Comparison of ENCODE assay signal across 1 cellular context in the genomic region with DNA sequence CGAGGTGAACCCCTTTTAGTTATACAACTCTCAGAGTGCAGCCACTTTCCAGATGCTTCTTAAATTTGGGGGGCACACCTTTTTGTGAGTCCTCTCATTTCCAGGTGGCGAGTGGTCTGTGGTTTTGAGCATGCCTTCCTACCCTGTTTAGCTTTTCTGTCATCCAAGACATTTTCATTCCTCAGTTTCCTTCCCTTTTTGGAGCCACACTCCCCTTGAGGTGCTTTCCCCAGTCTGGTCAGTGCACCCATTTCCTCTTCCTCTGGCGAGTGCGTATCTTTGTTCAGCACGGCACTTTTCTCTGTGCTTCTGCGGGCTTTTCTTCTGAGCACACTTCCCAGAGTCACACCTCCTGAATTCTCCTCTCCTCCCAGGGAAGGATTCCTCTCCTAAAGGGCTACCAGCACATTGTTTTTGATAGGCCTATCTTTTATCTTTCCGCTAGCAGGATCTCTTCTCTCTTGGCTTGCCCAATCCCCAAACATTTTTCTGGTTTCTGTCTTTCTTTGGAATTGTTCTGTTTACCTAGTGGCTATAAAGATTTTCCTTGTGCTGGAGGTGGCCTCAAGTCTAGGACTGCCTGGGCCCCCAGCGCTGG.
TF ChIP-seq lines count a peak whose summit lies in the region.

No MANE protein-coding gene starts in this region.

TF ChIP-seq in A549, 52 proteins besides CTCF, POLR2A, EP300 and RAD21 (continued from another document):
- TF ChIP-seq, protein P1, sequence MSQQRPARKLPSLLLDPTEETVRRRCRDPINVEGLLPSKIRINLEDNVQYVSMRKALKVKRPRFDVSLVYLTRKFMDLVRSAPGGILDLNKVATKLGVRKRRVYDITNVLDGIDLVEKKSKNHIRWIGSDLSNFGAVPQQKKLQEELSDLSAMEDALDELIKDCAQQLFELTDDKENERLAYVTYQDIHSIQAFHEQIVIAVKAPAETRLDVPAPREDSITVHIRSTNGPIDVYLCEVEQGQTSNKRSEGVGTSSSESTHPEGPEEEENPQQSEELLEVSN (IDR thresholded peaks at IDR 0.05; ENCODE audit: borderline replicate concordance, low read depth): no peak
TF ChIP-seq in A549: peak in this region for 0.
